In genomic region chr16:2205967-2206313, GRCh38 we compare ENCODE assay signal across 6 cellular contexts. TPM values are rescaled to one million over a fixed set of nuclear protein-coding genes. Genes with fewer than 3 reads are reported as not detected.
A peak's percentile ranks its signal among the peaks of the same experiment; 100 is the strongest.
DNase-seq lines count a peak whose midpoint lies in the region; ATAC-seq and TF ChIP-seq lines count a peak whose summit lies in the region.

No MANE protein-coding gene starts in this region.

- H3K4me3 ChIP-seq in esophagus squamous epithelium, result peak overlapping the region; percentile 67 to 87 (median 82)

- no peaks in the 10 kb centered on the region for H3K9me3 ChIP-seq in esophagus squamous epithelium

- TF ChIP-seq CTCF in esophagus squamous epithelium (IDR thresholded peaks at IDR 0.05), result peak in 1 of 6 experiments; percentile 2

- H3K4me1 ChIP-seq in esophagus squamous epithelium, result peaks cover 13 to 24% (median 22%) of the 10 kb centered on the region in 3 donors

- DNase-seq in HS-27A (ENCODE audit: low read depth), result peak; percentile 20
- DNase-seq in esophagus squamous epithelium (lab: John Stamatoyannopoulos, UW), result no peak
- DNase-seq in stimulated activated naive B cell treated with anti-CD40 and anti-IgM and Interleukin-4, amounts not matched to agents 10 μg/mL and 1 μg/mL and 100 μg/mL, for 72 hours, result no peak
- DNase-seq in Ammon's horn (ENCODE audit: low spot score), result no peak

- H3K27ac Mint-ChIP-seq in stimulated activated naive B cell treated with anti-CD40 and anti-IgM and Interleukin-4, amounts not matched to agents 10 μg/mL and 1 μg/mL and 100 μg/mL, for 72 hours, result peak overlapping the region; percentile 88

- H3K27ac ChIP-seq in esophagus squamous epithelium, result peak overlapping the region; percentile 96 to 99 (median 98)

- no peaks in the 10 kb centered on the region for H3K9me3 Mint-ChIP-seq in stimulated activated naive B cell treated with anti-CD40 and anti-IgM and Interleukin-4, amounts not matched to agents 10 μg/mL and 1 μg/mL and 100 μg/mL, for 72 hours

- peaks cover 0 to 12% of the 10 kb centered on the region in 2 donors for H3K27me3 Mint-ChIP-seq in stimulated activated naive B cell treated with anti-CD40 and anti-IgM and Interleukin-4, amounts not matched to agents 10 μg/mL and 1 μg/mL and 100 μg/mL, for 72 hours

- H3K4me3 Mint-ChIP-seq in stimulated activated naive B cell treated with anti-CD40 and anti-IgM and Interleukin-4, amounts not matched to agents 10 μg/mL and 1 μg/mL and 100 μg/mL, for 72 hours, result peak overlapping the region; percentile 82 to 91

- 0 to 3% methylated on average over 3 to 12 of the region's 16 CpGs for WGBS in esophagus squamous epithelium, 2 donors

- no peaks in the 10 kb centered on the region for H3K27me3 ChIP-seq in esophagus squamous epithelium

- intact Hi-C loops in esophagus squamous epithelium (cut with DNase I), result no loop called here

- peaks cover 24 to 40% of the 10 kb centered on the region in 2 donors for H3K4me1 Mint-ChIP-seq in stimulated activated naive B cell treated with anti-CD40 and anti-IgM and Interleukin-4, amounts not matched to agents 10 μg/mL and 1 μg/mL and 100 μg/mL, for 72 hours

- ATAC-seq in GM18858 (IDR thresholded peaks at IDR 0.05; ENCODE audit: unreplicated experiment) (peak; percentile 5), HG02870 (IDR thresholded peaks at IDR 0.05; ENCODE audit: unreplicated experiment) (no peak)
- ATAC-seq in stimulated activated naive B cell treated with anti-CD40 and anti-IgM and Interleukin-4, amounts not matched to agents 10 μg/mL and 1 μg/mL and 100 μg/mL, for 72 hours (replicated peaks), result peak in 1 of 2 donors; percentile 39

- H3K36me3 Mint-ChIP-seq in stimulated activated naive B cell treated with anti-CD40 and anti-IgM and Interleukin-4, amounts not matched to agents 10 μg/mL and 1 μg/mL and 100 μg/mL, for 72 hours, result peaks cover 27 to 29% of the 10 kb centered on the region in 2 donors

- peaks cover 14 to 43% (median 25%) of the 10 kb centered on the region in 3 donors for H3K36me3 ChIP-seq in esophagus squamous epithelium

- no peak for TF ChIP-seq POLR2A in esophagus squamous epithelium (IDR thresholded peaks at IDR 0.05)

RNA-seq across cellular contexts. Expression of gene MLST8, which starts 0.7 kb away (rescaled TPM):
- 10 to 100 TPM; 33.1 to 48.8 (median 42.8) TPM for total RNA-seq in esophagus squamous epithelium

RNA-seq across cellular contexts. Expression of gene BRICD5, which starts 4.7 kb away (rescaled TPM):
- 1 to 10 TPM in 3 of 4 donors, not detected in 1; 1.1 to 2.0 (median 1.6) TPM for total RNA-seq in esophagus squamous epithelium

RNA-seq across cellular contexts. Expression of gene PGP, which starts 8.7 kb away (rescaled TPM):
- 10 to 100 TPM in 1 of 4 donors, 1 to 10 TPM in 3; 5.5 to 14.2 (median 7.4) TPM for total RNA-seq in esophagus squamous epithelium

RNA-seq across cellular contexts. Expression of gene CASKIN1, which starts 9.5 kb away (rescaled TPM):
- total RNA-seq in esophagus squamous epithelium, result under 1 TPM in 2 of 4 donors, not detected in 2; 0.04 to 0.38 TPM

RNA-seq across cellular contexts. Expression of gene E4F1, which starts 17.5 kb away (rescaled TPM):
- total RNA-seq in esophagus squamous epithelium, result 10 to 100 TPM; 16.8 to 25.6 (median 19.2) TPM
